ENCODE assay signal across 14 cellular contexts in genomic region chr20:44633872-44634600, GRCh38. TPM values are rescaled to one million over a fixed set of nuclear protein-coding genes. Genes with fewer than 3 reads are reported as not detected.
A peak's percentile ranks its signal among the peaks of the same experiment; 100 is the strongest.
DNase-seq lines count a peak whose midpoint lies in the region; ATAC-seq and TF ChIP-seq lines count a peak whose summit lies in the region.
"Had no signal": no experiment of that assay in that cellular context is flagged by ENCODE, and none has a peak within 500 bp of the region (broad histone marks: within the 10 kb centered on the region; RNA-seq: fewer than 3 reads in every experiment).

No MANE protein-coding gene starts in this region.

- intact Hi-C loops in esophagus squamous epithelium (cut with DNase I) (no loop called here), sigmoid colon (cut with DNase I) (no loop called here)

- no peak overlapping the region for H2AFZ ChIP-seq in DND-41 (ENCODE audit: low read depth, low read length)

- no peak for DNase-seq in DND-41
- no peak for DNase-seq in adipocyte (ENCODE audit: low read depth)
- no peak for DNase-seq in esophagus squamous epithelium (lab: John Stamatoyannopoulos, UW)
- no peak for DNase-seq in sigmoid colon
- no peak for DNase-seq in HK-2 (ENCODE audit: unreplicated experiment)
- DNase-seq: CD8-positive, alpha-beta T cell; MM.1S; NCI-H1105 treated with DMSO at 0.1 percent for 48 hours; NCI-H187; NCI-H446; PC-3 had no signal

- H3K9me3 ChIP-seq in DND-41 (ENCODE audit: insufficient read depth, low read length, severe bottlenecking) (no peaks in the 10 kb centered on the region), adipocyte (ENCODE audit: control insufficient read depth, low read length) (no peaks in the 10 kb centered on the region), esophagus squamous epithelium (no peaks in the 10 kb centered on the region), sigmoid colon (no peaks in the 10 kb centered on the region)

- H3K27me3 ChIP-seq in DND-41 (ENCODE audit: insufficient read depth, low read length, poor library complexity) = no peaks in the 10 kb centered on the region
- no peaks in the 10 kb centered on the region for H3K27me3 ChIP-seq in adipocyte (replicated peaks; ENCODE audit: control insufficient read depth, insufficient read depth, low read length)
- no peaks in the 10 kb centered on the region for H3K27me3 ChIP-seq in esophagus squamous epithelium
- H3K27me3 ChIP-seq in sigmoid colon = no peaks in the 10 kb centered on the region

- TF ChIP-seq CTCF in DND-41 (IDR thresholded peaks at IDR 0.05; ENCODE audit: borderline replicate concordance, extremely low read depth, low read length, poor library complexity, severe bottlenecking) = no peak
- no peak for TF ChIP-seq CTCF in esophagus squamous epithelium (IDR thresholded peaks at IDR 0.05)
- TF ChIP-seq CTCF in sigmoid colon (IDR thresholded peaks at IDR 0.05) = no peak

- no peak for TF ChIP-seq EP300 in sigmoid colon (IDR thresholded peaks at IDR 0.05)

- peaks cover 83% of the 10 kb centered on the region for H4K20me1 ChIP-seq in DND-41 (ENCODE audit: insufficient read depth, low read length)

- no peak overlapping the region for H3K4me3 ChIP-seq in DND-41 (ENCODE audit: low read depth in 1 of 2, low read length in 2 of 2)
- H3K4me3 ChIP-seq in adipocyte (ENCODE audit: low read length) = no peak overlapping the region
- H3K4me3 ChIP-seq in esophagus squamous epithelium = no peak overlapping the region
- no peak overlapping the region for H3K4me3 ChIP-seq in sigmoid colon

- H3K4me2 ChIP-seq in DND-41 (ENCODE audit: insufficient read depth, low read length) = no peak overlapping the region
- H3K4me2 ChIP-seq: KMS-11 had no signal

- 0 out of 2 replicates have a peak, but pooled peaks cover 15% of the 10 kb centered on the region for H3K4me1 ChIP-seq in DND-41 (ENCODE audit: insufficient read depth, low read length)
- H3K4me1 ChIP-seq in adipocyte (ENCODE audit: control insufficient read depth, insufficient read depth, low read length) = peaks cover 34% of the 10 kb centered on the region
- peaks cover 0 to 32% (median 11%) of the 10 kb centered on the region in 3 donors for H3K4me1 ChIP-seq in esophagus squamous epithelium
- H3K4me1 ChIP-seq in sigmoid colon = peaks cover 0 to 10% (median 8%) of the 10 kb centered on the region in 4 donors

- peak overlapping the region; percentile 59 for H3K27ac ChIP-seq in DND-41 (ENCODE audit: low read length)
- peak overlapping the region in 3 of 4 donors; percentile 39 to 75 (median 42) for H3K27ac ChIP-seq in esophagus squamous epithelium
- peak overlapping the region in 3 of 4 donors; percentile 20 to 69 (median 39) for H3K27ac ChIP-seq in sigmoid colon
- H3K27ac ChIP-seq: KMS-11 had no signal

- TF ChIP-seq POLR2A in esophagus squamous epithelium (IDR thresholded peaks at IDR 0.05) (no peak), sigmoid colon (IDR thresholded peaks at IDR 0.05) (no peak)

- WGBS in esophagus squamous epithelium, 2 donors = 86 to 87% methylated on average over 15 to 17 of the region's 18 CpGs
- 86 to 89% methylated on average over 18 of the region's 18 CpGs for WGBS in sigmoid colon, 2 donors

- H3K79me2 ChIP-seq in DND-41 (ENCODE audit: insufficient read depth, low read length) = peaks cover 100% of the 10 kb centered on the region

- H3K9ac ChIP-seq in DND-41 (ENCODE audit: low read depth, low read length) = no peak overlapping the region
- H3K9ac ChIP-seq in adipocyte (ENCODE audit: low read length) = peak overlapping the region; percentile 55
- H3K9ac ChIP-seq: KMS-11 had no signal

- no peak for ATAC-seq in DND-41 (ENCODE audit: insufficient read depth, low read depth)
- ATAC-seq in GM18498 (IDR thresholded peaks at IDR 0.05; ENCODE audit: unreplicated experiment) = no peak
- ATAC-seq in HG02623 (IDR thresholded peaks at IDR 0.05; ENCODE audit: unreplicated experiment) = no peak
- ATAC-seq: CD8-positive, alpha-beta T cell; PC-3 had no signal

- H3K36me3 ChIP-seq in DND-41 (ENCODE audit: insufficient read depth, low read length) = peaks cover 100% of the 10 kb centered on the region
- H3K36me3 ChIP-seq in adipocyte (ENCODE audit: control insufficient read depth, insufficient read depth, low read length, severe bottlenecking) = peaks cover 22% of the 10 kb centered on the region
- peaks cover 0 to 32% (median 4%) of the 10 kb centered on the region in 3 donors for H3K36me3 ChIP-seq in esophagus squamous epithelium
- H3K36me3 ChIP-seq in sigmoid colon = peaks cover 0 to 7% (median 0%) of the 10 kb centered on the region in 4 donors

RNA-seq across cellular contexts. Expression of gene ADA, which starts 17.5 kb away (rescaled TPM):
- total RNA-seq in esophagus squamous epithelium (10 to 100 TPM in 2 of 4 donors, 1 to 10 TPM in 2; 3.8 to 31.7 (median 15.7) TPM), sigmoid colon (10 to 100 TPM in 3 of 4 donors, 1 to 10 TPM in 1; 4.3 to 17.1 (median 11.7) TPM)
- polyA plus RNA-seq in sigmoid colon = 10 to 100 TPM in 1 of 3 donors, 1 to 10 TPM in 2; 2.5 to 13.8 (median 4.8) TPM

RNA-seq across cellular contexts. Expression of gene PKIG, which starts 51.7 kb away (rescaled TPM):
- total RNA-seq in esophagus squamous epithelium = 10 to 100 TPM; 11.0 to 80.1 (median 19.4) TPM
- total RNA-seq in sigmoid colon = 100 to 1,000 TPM; 348 to 511 (median 395) TPM
- polyA plus RNA-seq in sigmoid colon = 10 to 100 TPM; 43.9 to 78.4 (median 75.7) TPM

Comparison
In these comparisons a context has a peak if more than half of its experiments do, and no peak if none do; other contexts are left out.
1. RNA of gene PKIG, which starts 51.7 kb away (total RNA-seq): 348 to 511 TPM in sigmoid colon; 11.0 to 80.1 TPM in esophagus squamous epithelium; every median in the first group is over 4 times any median in the second.
2. Peak in every context shown above with its lines, with median percentiles within 50 percentile points of each other: H3K27ac ChIP-seq.